ENCODE assay signal across 26 cellular contexts in the genomic region with DNA sequence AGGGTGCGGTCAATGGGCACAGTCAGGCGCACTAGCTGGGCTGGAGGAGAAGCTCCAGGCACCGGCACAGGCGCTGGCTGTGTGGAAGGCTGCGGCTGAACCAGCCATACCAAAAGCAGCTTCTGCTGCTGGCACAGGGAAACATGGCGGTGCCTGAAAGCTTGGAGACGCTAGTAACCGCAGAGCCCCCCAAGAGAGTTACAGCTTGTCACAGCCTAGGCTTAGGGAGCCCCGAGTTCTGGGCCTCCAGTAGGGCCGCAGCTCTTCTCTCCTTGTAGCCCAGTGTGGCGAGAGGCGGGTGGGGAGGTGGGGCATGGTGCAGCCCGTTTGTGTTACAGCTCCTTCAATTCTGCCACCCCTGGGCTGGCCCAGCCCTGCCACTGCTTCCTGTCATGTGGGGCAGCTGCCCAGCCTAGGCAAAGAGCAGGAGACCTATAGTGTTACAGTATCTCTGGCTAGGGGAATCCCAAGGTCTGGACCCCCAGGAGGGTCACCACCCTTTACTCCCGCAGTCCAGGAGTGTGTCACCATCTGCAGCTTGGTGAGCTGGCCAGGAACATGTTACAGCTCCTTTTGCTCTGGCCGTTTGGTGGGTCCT. TPM values are rescaled to one million over a fixed set of nuclear protein-coding genes. Genes with fewer than 3 reads are reported as not detected.
A peak's percentile ranks its signal among the peaks of the same experiment; 100 is the strongest.
DNase-seq lines count a peak whose midpoint lies in the region; ATAC-seq and TF ChIP-seq lines count a peak whose summit lies in the region.
"Had no signal": no experiment of that assay in that cellular context is flagged by ENCODE, and none has a peak within 500 bp of the region (broad histone marks: within the 10 kb centered on the region; RNA-seq: fewer than 3 reads in every experiment).

No MANE protein-coding gene starts in this region.

- H3K27me3 Mint-ChIP-seq in activated CD8-positive, alpha-beta T cell treated with anti-CD3 and anti-CD28 coated beads for 36 hours: no peaks in the 10 kb centered on the region
- H3K27me3 Mint-ChIP-seq: activated naive CD4-positive, alpha-beta T cell treated with anti-CD3 and anti-CD28 coated beads, Interleukin-2, amount 50 U/mL, for 24 hours; activated T-helper 17 cell treated with anti-CD3 and anti-CD28 coated beads, Interleukin-2, amount 50 U/mL, for 72 hours; CD4-positive, CD25-positive, alpha-beta regulatory T cell; natural killer cell treated with Interleukin-12 subunit alpha and Interleukin-12 subunit beta and Interleukin-15 and Interleukin-18, amount 100 ng/mL, for 72 hours; type B pancreatic cell had no signal

- POLR2A ChIA-PET in activated CD8-positive, alpha-beta T cell treated with anti-CD3 and anti-CD28 coated beads for 36 hours (lab: Charles Lee): no interaction called here

- no peaks in the 10 kb centered on the region for H3K9me3 Mint-ChIP-seq in activated CD8-positive, alpha-beta T cell treated with anti-CD3 and anti-CD28 coated beads for 36 hours
- H3K9me3 Mint-ChIP-seq: activated naive CD4-positive, alpha-beta T cell treated with anti-CD3 and anti-CD28 coated beads, Interleukin-2, amount 50 U/mL, for 24 hours; activated T-helper 17 cell treated with anti-CD3 and anti-CD28 coated beads, Interleukin-2, amount 50 U/mL, for 72 hours; CD4-positive, CD25-positive, alpha-beta regulatory T cell; natural killer cell treated with Interleukin-12 subunit alpha and Interleukin-12 subunit beta and Interleukin-15 and Interleukin-18, amount 100 ng/mL, for 72 hours; stimulated activated effector memory CD8-positive, alpha-beta T cell treated with anti-CD3 and anti-CD28 coated beads, Interleukin-12 subunit alpha, Interleukin-12 subunit beta, amount 100 ng/mL, for 72 hours; type B pancreatic cell had no signal

- H3K27ac Mint-ChIP-seq in activated CD8-positive, alpha-beta T cell treated with anti-CD3 and anti-CD28 coated beads for 36 hours: no peak overlapping the region
- H3K27ac Mint-ChIP-seq: activated CD8-positive, alpha-beta T cell treated with anti-CD3 and anti-CD28 coated beads, Interleukin-2, amount 10 ng/mL, durations not matched to agents 7 days and 5 days; activated T-helper 17 cell treated with anti-CD3 and anti-CD28 coated beads, Interleukin-2, amount 50 U/mL, for 72 hours; CD4-positive, CD25-positive, alpha-beta regulatory T cell; natural killer cell treated with Interleukin-12 subunit alpha and Interleukin-12 subunit beta and Interleukin-15 and Interleukin-18, amount 100 ng/mL, for 72 hours; stimulated activated effector memory CD8-positive, alpha-beta T cell treated with anti-CD3 and anti-CD28 coated beads, Interleukin-12 subunit alpha, Interleukin-12 subunit beta, amount 100 ng/mL, for 72 hours; T-helper 17 cell; type B pancreatic cell had no signal

- intact Hi-C loops in activated CD8-positive, alpha-beta T cell treated with anti-CD3 and anti-CD28 coated beads for 36 hours (cut with micrococcal nuclease): no loop called here

- CTCF ChIA-PET in activated CD8-positive, alpha-beta T cell treated with anti-CD3 and anti-CD28 coated beads for 36 hours (lab: Charles Lee): no interaction called here

- no peaks in the 10 kb centered on the region for H3K4me1 Mint-ChIP-seq in activated CD8-positive, alpha-beta T cell treated with anti-CD3 and anti-CD28 coated beads for 36 hours (ENCODE audit: low read depth)
- H3K4me1 Mint-ChIP-seq: activated naive CD4-positive, alpha-beta T cell treated with anti-CD3 and anti-CD28 coated beads, Interleukin-2, amount 50 U/mL, for 24 hours; activated T-helper 17 cell treated with anti-CD3 and anti-CD28 coated beads, Interleukin-2, amount 50 U/mL, for 72 hours; stimulated activated effector memory CD8-positive, alpha-beta T cell treated with anti-CD3 and anti-CD28 coated beads, Interleukin-12 subunit alpha, Interleukin-12 subunit beta, amount 100 ng/mL, for 72 hours had no signal

- no peak overlapping the region for H3K4me3 Mint-ChIP-seq in activated CD8-positive, alpha-beta T cell treated with anti-CD3 and anti-CD28 coated beads for 36 hours
- H3K4me3 Mint-ChIP-seq: activated CD8-positive, alpha-beta T cell treated with anti-CD3 and anti-CD28 coated beads, Interleukin-2, amount 10 ng/mL, durations not matched to agents 7 days and 5 days; activated naive CD4-positive, alpha-beta T cell treated with anti-CD3 and anti-CD28 coated beads, Interleukin-2, amount 50 U/mL, for 24 hours; activated T-helper 17 cell treated with anti-CD3 and anti-CD28 coated beads, Interleukin-2, amount 50 U/mL, for 72 hours; CD4-positive, CD25-positive, alpha-beta regulatory T cell; natural killer cell treated with Interleukin-12 subunit alpha and Interleukin-12 subunit beta and Interleukin-15 and Interleukin-18, amount 100 ng/mL, for 72 hours; stimulated activated effector memory CD8-positive, alpha-beta T cell treated with anti-CD3 and anti-CD28 coated beads, Interleukin-12 subunit alpha, Interleukin-12 subunit beta, amount 100 ng/mL, for 72 hours; T-helper 17 cell; type B pancreatic cell had no signal

- DNase-seq in A172 (ENCODE audit: low spot score) (peak; percentile 11), HuH-7.5 (ENCODE audit: low spot score) (peak; percentile 2), RPMI7951 (ENCODE audit: low read depth) (peak; percentile 61), mesenteric fat pad (ENCODE audit: low spot score) (peak; percentile 71), HUDEP-2 (lab: John Stamatoyannopoulos, UW; ENCODE audit: unreplicated experiment in 76 of 76) (no peak), Ammon's horn (ENCODE audit: low spot score) (no peak)
- DNase-seq in activated CD8-positive, alpha-beta T cell treated with anti-CD3 and anti-CD28 coated beads for 36 hours: no peak
- DNase-seq: activated CD4-positive, alpha-beta T cell treated with anti-CD3 and anti-CD28 coated beads for 1 hour; activated CD8-positive, alpha-beta T cell treated with anti-CD3 and anti-CD28 coated beads, Interleukin-2, amount 10 ng/mL, durations not matched to agents 7 days and 5 days; amniotic stem cell; CD4-positive, CD25-positive, alpha-beta regulatory T cell; DMS79 treated with DMSO at 0.1 percent for 48 hours; GF-D8; hypothalamus; KG1; left cardiac atrium; NCI-H1105 treated with DMSO at 0.1 percent for 48 hours; NCI-H345; NCI-H82; T-helper 17 cell had no signal

- no peak for ATAC-seq in activated CD8-positive, alpha-beta T cell treated with anti-CD3 and anti-CD28 coated beads for 36 hours
- ATAC-seq in HG03196 (IDR thresholded peaks at IDR 0.05; ENCODE audit: unreplicated experiment): no peak
- ATAC-seq: activated CD8-positive, alpha-beta T cell treated with anti-CD3 and anti-CD28 coated beads, Interleukin-2, amount 10 ng/mL, durations not matched to agents 7 days and 5 days; activated T-helper 17 cell treated with anti-CD3 and anti-CD28 coated beads, Interleukin-2, amount 50 U/mL, for 72 hours; left cardiac atrium; T-helper 17 cell had no signal

- H3K36me3 Mint-ChIP-seq in activated CD8-positive, alpha-beta T cell treated with anti-CD3 and anti-CD28 coated beads for 36 hours (ENCODE audit: low read depth): no peaks in the 10 kb centered on the region
- H3K36me3 Mint-ChIP-seq: activated naive CD4-positive, alpha-beta T cell treated with anti-CD3 and anti-CD28 coated beads, Interleukin-2, amount 50 U/mL, for 24 hours; CD4-positive, CD25-positive, alpha-beta regulatory T cell; natural killer cell treated with Interleukin-12 subunit alpha and Interleukin-12 subunit beta and Interleukin-15 and Interleukin-18, amount 100 ng/mL, for 72 hours; stimulated activated effector memory CD8-positive, alpha-beta T cell treated with anti-CD3 and anti-CD28 coated beads, Interleukin-12 subunit alpha, Interleukin-12 subunit beta, amount 100 ng/mL, for 72 hours; type B pancreatic cell had no signal

- TF ChIP-seq CTCF in activated CD8-positive, alpha-beta T cell treated with anti-CD3 and anti-CD28 coated beads for 36 hours (IDR thresholded peaks at IDR 0.05): no peak

RNA-seq across cellular contexts. Expression of gene MANEA, which starts 58.6 kb away (rescaled TPM):
- 9.6 and 11.3 TPM in 2 replicates for total RNA-seq in A172 (2014; rRNA removed; shearing (Covaris generic))
- 34.3 and 47.2 TPM in 2 replicates for total RNA-seq in RPMI7951 (2014; rRNA removed; shearing (Covaris generic))
- total RNA-seq in mesenteric fat pad: 16.0 TPM
- total RNA-seq in activated CD8-positive, alpha-beta T cell treated with anti-CD3 and anti-CD28 coated beads for 36 hours: 10 to 100 TPM; 15.6 to 16.1 TPM

Comparison
In these comparisons a context has a peak if more than half of its experiments do, and no peak if none do; other contexts are left out.
1. DNase-seq: peak in A172 (single experiment), HuH-7.5 (single experiment), RPMI7951 (single experiment) and mesenteric fat pad (single experiment); none in HUDEP-2 (0 of 76), activated CD8-positive, alpha-beta T cell treated with anti-CD3 and anti-CD28 coated beads for 36 hours (single experiment) and Ammon's horn (single experiment).